In the genomic region with DNA sequence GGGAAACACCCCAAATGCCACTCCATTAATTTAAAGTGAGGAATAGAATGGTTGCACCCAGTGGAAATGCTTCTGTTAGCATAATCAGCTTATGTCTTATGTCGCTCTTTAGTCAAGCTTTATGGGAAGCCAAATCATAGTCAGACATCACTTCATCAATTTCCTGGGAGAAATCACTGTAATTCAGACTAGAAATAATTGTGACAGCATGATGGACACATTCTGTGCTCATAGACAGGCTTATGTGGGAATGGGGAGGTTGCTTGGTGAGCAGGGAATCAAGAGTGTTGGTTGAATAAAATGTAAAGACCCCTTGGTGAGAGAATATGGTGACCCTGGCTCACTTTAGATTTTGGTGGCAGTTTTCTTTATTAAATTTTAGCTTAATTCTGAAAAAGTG, we compare ENCODE assay signal across 29 cellular contexts.
"Had no signal": no experiment of that assay in that cellular context is flagged by ENCODE, and none has a peak within 500 bp of the region (broad histone marks: within the 10 kb centered on the region; RNA-seq: fewer than 3 reads in every experiment).

No MANE protein-coding gene starts in this region.

- H3K27me3 ChIP-seq: stomach, suprapubic skin, testis, thyroid gland, tibial artery, tibial nerve, transverse colon, upper lobe of left lung, upper lobe of right lung, uterus, vagina had no signal

- H3K36me3 ChIP-seq: stomach, suprapubic skin, thoracic aorta, thyroid gland, tibial artery, tibial nerve, transverse colon, upper lobe of left lung, upper lobe of right lung, uterus, vagina had no signal

- FAIRE-seq: urothelium cell line had no signal

- H3K4me3 Mint-ChIP-seq: stimulated activated effector memory CD8-positive, alpha-beta T cell treated with anti-CD3 and anti-CD28 coated beads, Interleukin-12 subunit alpha, Interleukin-12 subunit beta, amount 100 ng/mL, for 72 hours; stimulated activated memory B cell treated with anti-CD40 and anti-IgM and Interleukin-4, amounts not matched to agents 10 μg/mL and 1 μg/mL and 100 μg/mL, for 72 hours; stimulated activated naive B cell treated with anti-CD40 and anti-IgM and Interleukin-4, amounts not matched to agents 10 μg/mL and 1 μg/mL and 100 μg/mL, for 72 hours; stimulated activated naive CD8-positive, alpha-beta T cell treated with anti-CD3 and anti-CD28 coated beads, Interleukin-15, amount 100 ng/mL, for 72 hours; stimulated activated naive CD8-positive, alpha-beta T cell treated with anti-CD3 and anti-CD28 coated beads, Interleukin-15, Interleukin-2, amounts not matched to agents 100 ng/mL and 50 ng/mL, for 24 hours; type B pancreatic cell had no signal

- H3K27me3 Mint-ChIP-seq: stimulated activated memory B cell treated with anti-CD40 and anti-IgM and Interleukin-4, amounts not matched to agents 10 μg/mL and 1 μg/mL and 100 μg/mL, for 72 hours; stimulated activated naive B cell treated with anti-CD40 and anti-IgM and Interleukin-4, amounts not matched to agents 10 μg/mL and 1 μg/mL and 100 μg/mL, for 72 hours; stimulated activated naive CD8-positive, alpha-beta T cell treated with anti-CD3 and anti-CD28 coated beads, Interleukin-15, amount 100 ng/mL, for 72 hours; stimulated activated naive CD8-positive, alpha-beta T cell treated with anti-CD3 and anti-CD28 coated beads, Interleukin-15, Interleukin-2, amounts not matched to agents 100 ng/mL and 50 ng/mL, for 24 hours; type B pancreatic cell had no signal

- H3K9me3 ChIP-seq: stomach, suprapubic skin, testis, thoracic aorta, thyroid gland, transverse colon, upper lobe of left lung, upper lobe of right lung, uterus, vagina had no signal

- H3K27ac ChIP-seq: stomach, suprapubic skin, testis, thoracic aorta, thyroid gland, tibial artery, tibial nerve, transverse colon, upper lobe of left lung, upper lobe of right lung, uterus, vagina had no signal

- H3K4me1 Mint-ChIP-seq: stimulated activated effector memory CD8-positive, alpha-beta T cell treated with anti-CD3 and anti-CD28 coated beads, Interleukin-12 subunit alpha, Interleukin-12 subunit beta, amount 100 ng/mL, for 72 hours; stimulated activated memory B cell treated with anti-CD40 and anti-IgM and Interleukin-4, amounts not matched to agents 10 μg/mL and 1 μg/mL and 100 μg/mL, for 72 hours; stimulated activated naive B cell treated with anti-CD40 and anti-IgM and Interleukin-4, amounts not matched to agents 10 μg/mL and 1 μg/mL and 100 μg/mL, for 72 hours; stimulated activated naive CD8-positive, alpha-beta T cell treated with anti-CD3 and anti-CD28 coated beads, Interleukin-15, amount 100 ng/mL, for 72 hours had no signal

- H3K4me3 ChIP-seq: stomach, suprapubic skin, testis, thoracic aorta, thyroid gland, tibial artery, tibial nerve, transverse colon, upper lobe of left lung, upper lobe of right lung, uterus, vagina had no signal

- H3K4me1 ChIP-seq: stomach, suprapubic skin, testis, thyroid gland, tibial artery, tibial nerve, transverse colon, upper lobe of left lung, upper lobe of right lung, uterus, vagina had no signal

- H3K9me3 Mint-ChIP-seq: type B pancreatic cell had no signal

- H3K36me3 Mint-ChIP-seq: stimulated activated effector memory CD8-positive, alpha-beta T cell treated with anti-CD3 and anti-CD28 coated beads, Interleukin-12 subunit alpha, Interleukin-12 subunit beta, amount 100 ng/mL, for 72 hours; stimulated activated memory B cell treated with anti-CD40 and anti-IgM and Interleukin-4, amounts not matched to agents 10 μg/mL and 1 μg/mL and 100 μg/mL, for 72 hours; stimulated activated naive B cell treated with anti-CD40 and anti-IgM and Interleukin-4, amounts not matched to agents 10 μg/mL and 1 μg/mL and 100 μg/mL, for 72 hours; type B pancreatic cell had no signal

- ATAC-seq: stimulated activated effector memory CD8-positive, alpha-beta T cell treated with anti-CD3 and anti-CD28 coated beads, Interleukin-12 subunit alpha, Interleukin-12 subunit beta, amount 100 ng/mL, for 72 hours; stimulated activated memory B cell treated with anti-CD40 and anti-IgM and Interleukin-4, amounts not matched to agents 10 μg/mL and 1 μg/mL and 100 μg/mL, for 72 hours; stimulated activated naive B cell treated with anti-CD40 and anti-IgM and Interleukin-4, amounts not matched to agents 10 μg/mL and 1 μg/mL and 100 μg/mL, for 72 hours; stimulated activated naive CD8-positive, alpha-beta T cell treated with anti-CD3 and anti-CD28 coated beads, Interleukin-15, amount 100 ng/mL, for 72 hours; stimulated activated naive CD8-positive, alpha-beta T cell treated with anti-CD3 and anti-CD28 coated beads, Interleukin-15, Interleukin-2, amounts not matched to agents 100 U/mL and 50 U/mL, for 24 hours; upper lobe of right lung had no signal

- DNase-seq: stimulated activated CD4-positive, alpha-beta T cell treated with anti-CD3 and anti-CD28 coated beads, Interleukin-2, amount 100 ng/mL, for 48 hours; stimulated activated CD4-positive, alpha-beta T cell treated with anti-CD3 and anti-CD28 coated beads, Interleukin-4, amount 100 ng/mL, for 1 hour; stimulated activated CD4-positive, alpha-beta T cell treated with anti-CD3 and anti-CD28 coated beads, Interleukin-4, amount 100 ng/mL, for 24 hours; stimulated activated CD4-positive, alpha-beta T cell treated with anti-CD3 and anti-CD28 coated beads, Interleukin-4, amount 100 ng/mL, for 4 hours; stimulated activated CD8-positive, alpha-beta memory T cell treated with anti-CD3 and anti-CD28 coated beads, Interleukin-4, amount 100 ng/mL, for 48 hours; stimulated activated naive B cell treated with anti-CD40 and anti-IgM and Interleukin-4, amounts not matched to agents 10 μg/mL and 1 μg/mL and 100 μg/mL, for 72 hours; stimulated activated naive CD4-positive, alpha-beta T cell; stimulated activated naive CD4-positive, alpha-beta T cell treated with Interleukin-2 at 50 U/mL for 16 hours; stimulated activated naive CD8-positive, alpha-beta T cell treated with anti-CD3 and anti-CD28 coated beads, Interleukin-15, amount 100 ng/mL, for 72 hours; stimulated activated naive CD8-positive, alpha-beta T cell treated with anti-CD3 and anti-CD28 coated beads, Interleukin-15, Interleukin-2, amounts not matched to agents 100 U/mL and 50 U/mL, for 24 hours; stomach; substantia nigra; testis; thyroid gland; tibial artery; transverse colon; trophoblast cell; upper lobe of left lung; upper lobe of right lung; uterus had no signal

- H3K27ac Mint-ChIP-seq: stimulated activated effector memory CD8-positive, alpha-beta T cell treated with anti-CD3 and anti-CD28 coated beads, Interleukin-12 subunit alpha, Interleukin-12 subunit beta, amount 100 ng/mL, for 72 hours; stimulated activated memory B cell treated with anti-CD40 and anti-IgM and Interleukin-4, amounts not matched to agents 10 μg/mL and 1 μg/mL and 100 μg/mL, for 72 hours; stimulated activated naive B cell treated with anti-CD40 and anti-IgM and Interleukin-4, amounts not matched to agents 10 μg/mL and 1 μg/mL and 100 μg/mL, for 72 hours; stimulated activated naive CD8-positive, alpha-beta T cell treated with anti-CD3 and anti-CD28 coated beads, Interleukin-15, amount 100 ng/mL, for 72 hours; stimulated activated naive CD8-positive, alpha-beta T cell treated with anti-CD3 and anti-CD28 coated beads, Interleukin-15, Interleukin-2, amounts not matched to agents 100 ng/mL and 50 ng/mL, for 24 hours; type B pancreatic cell had no signal
